In genomic region chr11:36167073-36167472, GRCh38 we compare ENCODE assay signal across 28 cellular contexts.
"Had no signal": no experiment of that assay in that cellular context is flagged by ENCODE, and none has a peak within 500 bp of the region (broad histone marks: within the 10 kb centered on the region; RNA-seq: fewer than 3 reads in every experiment).

No MANE protein-coding gene starts in this region.

- H3K36me3 Mint-ChIP-seq: naive B cell had no signal

- H3K9me3 Mint-ChIP-seq: effector memory CD8-positive, alpha-beta T cell had no signal

- H3K9me3 ChIP-seq: colonic mucosa, esophagus squamous epithelium, gastrocnemius medialis, lower lobe of right lung, mucosa of descending colon had no signal

- FAIRE-seq: endometrium, islet of Langerhans, keratinocyte had no signal

- H3K27ac ChIP-seq: colonic mucosa, epithelial cell of prostate, esophagus squamous epithelium, gastrocnemius medialis, heart right ventricle, left lung, lower lobe of right lung had no signal

- H3K27ac Mint-ChIP-seq: dendritic cell treated with granulocyte-macrophage colony-stimulating factor and Interleukin-4, amounts not matched to agents 40 ng/mL and 50 ng/mL, for 4 days; effector memory CD8-positive, alpha-beta T cell; endodermal cell; naive B cell had no signal

- DNase-seq: colonic mucosa; cortex of kidney; effector CD8-positive, alpha-beta T cell; effector memory CD8-positive, alpha-beta T cell; endodermal cell; erythroblast; esophagus squamous epithelium; foreskin fibroblast; foreskin melanocyte; gastrocnemius medialis; glutamatergic neuron; head of caudate nucleus; heart right ventricle; hippocampal formation; left cardiac atrium; left lung; left ventricle myocardium superior; lower lobe of right lung; mesenchymal stem cell; mucosa of descending colon; naive B cell had no signal

- H3K4me3 Mint-ChIP-seq: dendritic cell treated with granulocyte-macrophage colony-stimulating factor and Interleukin-4, amounts not matched to agents 40 ng/mL and 50 ng/mL, for 4 days; effector memory CD8-positive, alpha-beta T cell; endodermal cell; mesothelial cell of epicardium; naive B cell had no signal

- ATAC-seq: effector memory CD8-positive, alpha-beta T cell; esophagus mucosa; gastrocnemius medialis; heart right ventricle; left cardiac atrium; left lung; left ventricle myocardium superior; lower lobe of right lung; mucosa of descending colon had no signal

- H3K36me3 ChIP-seq: colonic mucosa, esophagus squamous epithelium, gastrocnemius medialis, heart right ventricle, left lung, lower lobe of right lung had no signal

- H3K4me1 Mint-ChIP-seq: endodermal cell, naive B cell had no signal

- H3K4me3 ChIP-seq: colonic mucosa, esophagus squamous epithelium, gastrocnemius medialis, heart right ventricle, left lung, lower lobe of right lung, mucosa of descending colon had no signal

- H3K4me1 ChIP-seq: colonic mucosa had no signal

- H3K27me3 ChIP-seq: colonic mucosa, esophagus squamous epithelium, gastrocnemius medialis, heart right ventricle, left lung had no signal
